23 cellular contexts compared by ENCODE assay signal in genomic region chr6:38750968-38751615, GRCh38. TPM values are rescaled to one million over a fixed set of nuclear protein-coding genes. Genes with fewer than 3 reads are reported as not detected.
DNase-seq lines count a peak whose midpoint lies in the region; ATAC-seq and TF ChIP-seq lines count a peak whose summit lies in the region.
"Had no signal": no experiment of that assay in that cellular context is flagged by ENCODE, and none has a peak within 500 bp of the region (broad histone marks: within the 10 kb centered on the region; RNA-seq: fewer than 3 reads in every experiment).

No MANE protein-coding gene starts in this region.

- H3K9ac ChIP-seq in mammary epithelial cell (ENCODE audit: insufficient read depth, low read length) = no peak overlapping the region

- peaks cover 10% of the 10 kb centered on the region for H3K4me1 ChIP-seq in mammary epithelial cell (ENCODE audit: insufficient read depth, low read length)
- H3K4me1 ChIP-seq in naive thymus-derived CD4-positive, alpha-beta T cell (ENCODE audit: control insufficient read depth in 2 of 2, insufficient read depth in 2 of 2, low read length in 2 of 2) = no peaks in the 10 kb centered on the region
- H3K4me1 ChIP-seq: sigmoid colon, SJSA1, upper lobe of right lung had no signal

- peak; percentile 83 for ATAC-seq in activated T-helper 17 cell treated with anti-CD3 and anti-CD28 coated beads, Interleukin-2, amount 50 U/mL, for 72 hours (replicated peaks)
- ATAC-seq in stimulated activated effector memory CD8-positive, alpha-beta T cell treated with anti-CD3 and anti-CD28 coated beads, Interleukin-12 subunit alpha, Interleukin-12 subunit beta, amount 100 ng/mL, for 72 hours = peak; percentile 80
- no peak for ATAC-seq in naive thymus-derived CD4-positive, alpha-beta T cell
- no peak for ATAC-seq in stimulated activated naive B cell treated with anti-CD40 and anti-IgM and Interleukin-4, amounts not matched to agents 10 μg/mL and 1 μg/mL and 100 μg/mL, for 72 hours (replicated peaks)
- ATAC-seq: body of pancreas, upper lobe of right lung had no signal

- H3K4me3 Mint-ChIP-seq in MCF 10A (ENCODE audit: unreplicated experiment) = no peak overlapping the region
- no peak overlapping the region for H3K4me3 Mint-ChIP-seq in activated T-helper 17 cell treated with anti-CD3 and anti-CD28 coated beads, Interleukin-2, amount 50 U/mL, for 72 hours
- H3K4me3 Mint-ChIP-seq in stimulated activated effector memory CD8-positive, alpha-beta T cell treated with anti-CD3 and anti-CD28 coated beads, Interleukin-12 subunit alpha, Interleukin-12 subunit beta, amount 100 ng/mL, for 72 hours = no peak overlapping the region
- no peak overlapping the region for H3K4me3 Mint-ChIP-seq in naive thymus-derived CD4-positive, alpha-beta T cell
- H3K4me3 Mint-ChIP-seq in stimulated activated naive B cell treated with anti-CD40 and anti-IgM and Interleukin-4, amounts not matched to agents 10 μg/mL and 1 μg/mL and 100 μg/mL, for 72 hours = no peak overlapping the region
- H3K4me3 Mint-ChIP-seq: CD14-positive monocyte, memory B cell had no signal

- WGBS in mammary epithelial cell (ENCODE audit: low coverage, missing lambda C conversion rate) = 0% methylated on average over 1 of the region's 1 CpG

- DNase-seq in mammary epithelial cell = peak; percentile 92
- no peak for DNase-seq in MCF 10A (ENCODE audit: unreplicated experiment)
- DNase-seq in stimulated activated CD4-positive, alpha-beta T cell treated with anti-CD3 and anti-CD28 coated beads, Interleukin-12 subunit alpha, Interleukin-12 subunit beta, amount 100 ng/mL, for 48 hours (ENCODE audit: low read depth in 2 of 3, low spot score in 1 of 3) = peak; percentile 15 to 34 (median 32)
- no peak for DNase-seq in stimulated activated effector memory CD8-positive, alpha-beta T cell treated with anti-CD3 and anti-CD28 coated beads, Interleukin-12 subunit alpha, Interleukin-12 subunit beta, amount 100 ng/mL, for 72 hours (ENCODE audit: low spot score in 2 of 2)
- DNase-seq in amygdala (lab: John Stamatoyannopoulos, UW) = no peak
- no peak for DNase-seq in naive thymus-derived CD4-positive, alpha-beta T cell
- DNase-seq in stimulated activated naive B cell treated with anti-CD40 and anti-IgM and Interleukin-4, amounts not matched to agents 10 μg/mL and 1 μg/mL and 100 μg/mL, for 72 hours = no peak
- DNase-seq: body of pancreas, cerebellar nuclear complex, dorsolateral prefrontal cortex, Kasumi-1, NCI-H1048, NCI-H1694 treated with DMSO at 0.1 percent for 48 hours, NCI-H526 treated with DMSO at 0.1 percent for 48 hours, sigmoid colon, substantia nigra, upper lobe of right lung had no signal

- intact Hi-C loops in mammary epithelial cell (cut with micrococcal nuclease) (no loop called here), MCF 10A (cut with micrococcal nuclease) (no loop called here)
- intact Hi-C loops in naive thymus-derived CD4-positive, alpha-beta T cell (cut with micrococcal nuclease) = no loop called here

- no peaks in the 10 kb centered on the region for H3K27me3 ChIP-seq in mammary epithelial cell (ENCODE audit: insufficient read depth, low read length)
- H3K27me3 ChIP-seq in naive thymus-derived CD4-positive, alpha-beta T cell (ENCODE audit: control insufficient read depth in 2 of 2, insufficient read depth in 2 of 2, low read length in 2 of 2) = peaks cover 0 to 3% of the 10 kb centered on the region in 2 donors
- H3K27me3 ChIP-seq: body of pancreas, dorsolateral prefrontal cortex, sigmoid colon, SJSA1, upper lobe of right lung had no signal

- peak overlapping the region; percentile 37 for H3K27ac ChIP-seq in mammary epithelial cell (ENCODE audit: insufficient read depth, low read depth, low read length)
- no peak overlapping the region for H3K27ac ChIP-seq in naive thymus-derived CD4-positive, alpha-beta T cell (ENCODE audit: low read depth, low read length)
- H3K27ac ChIP-seq: body of pancreas, dorsolateral prefrontal cortex, sigmoid colon, SJSA1, upper lobe of right lung had no signal

- H3K4me2 ChIP-seq in mammary epithelial cell (ENCODE audit: insufficient read depth, low read depth, low read length) = no peak overlapping the region

- H3K4me1 Mint-ChIP-seq in MCF 10A (ENCODE audit: insufficient read depth, unreplicated experiment) = peaks cover 12% of the 10 kb centered on the region
- no peaks in the 10 kb centered on the region for H3K4me1 Mint-ChIP-seq in activated T-helper 17 cell treated with anti-CD3 and anti-CD28 coated beads, Interleukin-2, amount 50 U/mL, for 72 hours
- H3K4me1 Mint-ChIP-seq in stimulated activated effector memory CD8-positive, alpha-beta T cell treated with anti-CD3 and anti-CD28 coated beads, Interleukin-12 subunit alpha, Interleukin-12 subunit beta, amount 100 ng/mL, for 72 hours = peaks cover 5% of the 10 kb centered on the region
- H3K4me1 Mint-ChIP-seq in naive thymus-derived CD4-positive, alpha-beta T cell = no peaks in the 10 kb centered on the region
- no peaks in the 10 kb centered on the region for H3K4me1 Mint-ChIP-seq in stimulated activated naive B cell treated with anti-CD40 and anti-IgM and Interleukin-4, amounts not matched to agents 10 μg/mL and 1 μg/mL and 100 μg/mL, for 72 hours
- H3K4me1 Mint-ChIP-seq: CD14-positive monocyte, memory B cell had no signal

- no peak overlapping the region for H3K27ac Mint-ChIP-seq in MCF 10A (ENCODE audit: low read depth, unreplicated experiment)
- H3K27ac Mint-ChIP-seq in activated T-helper 17 cell treated with anti-CD3 and anti-CD28 coated beads, Interleukin-2, amount 50 U/mL, for 72 hours = no peak overlapping the region
- H3K27ac Mint-ChIP-seq in stimulated activated effector memory CD8-positive, alpha-beta T cell treated with anti-CD3 and anti-CD28 coated beads, Interleukin-12 subunit alpha, Interleukin-12 subunit beta, amount 100 ng/mL, for 72 hours = no peak overlapping the region
- H3K27ac Mint-ChIP-seq in naive thymus-derived CD4-positive, alpha-beta T cell = no peak overlapping the region
- no peak overlapping the region for H3K27ac Mint-ChIP-seq in stimulated activated naive B cell treated with anti-CD40 and anti-IgM and Interleukin-4, amounts not matched to agents 10 μg/mL and 1 μg/mL and 100 μg/mL, for 72 hours
- H3K27ac Mint-ChIP-seq: CD14-positive monocyte, memory B cell, progenitor cell of endocrine pancreas had no signal

- no peak overlapping the region for H3K4me3 ChIP-seq in mammary epithelial cell (replicated peaks in 1 of 3; ENCODE audit: insufficient read depth in 1 of 3, low read depth in 2 of 3, low read length in 3 of 3)
- no peak overlapping the region for H3K4me3 ChIP-seq in naive thymus-derived CD4-positive, alpha-beta T cell (ENCODE audit: low read length)
- H3K4me3 ChIP-seq: body of pancreas, dorsolateral prefrontal cortex, sigmoid colon, SJSA1, upper lobe of right lung had no signal

- no peaks in the 10 kb centered on the region for H3K9me3 ChIP-seq in mammary epithelial cell (replicated peaks; ENCODE audit: insufficient read depth, low read length)
- no peaks in the 10 kb centered on the region for H3K9me3 ChIP-seq in naive thymus-derived CD4-positive, alpha-beta T cell (ENCODE audit: control insufficient read depth in 2 of 3, low read length in 3 of 3)
- H3K9me3 ChIP-seq: body of pancreas, sigmoid colon, SJSA1, upper lobe of right lung had no signal

- no peaks in the 10 kb centered on the region for H4K20me1 ChIP-seq in mammary epithelial cell (ENCODE audit: insufficient read depth, low read length)

- H3K36me3 Mint-ChIP-seq in MCF 10A (ENCODE audit: insufficient read depth, unreplicated experiment) = no peaks in the 10 kb centered on the region
- no peaks in the 10 kb centered on the region for H3K36me3 Mint-ChIP-seq in activated T-helper 17 cell treated with anti-CD3 and anti-CD28 coated beads, Interleukin-2, amount 50 U/mL, for 72 hours (ENCODE audit: low read depth)
- no peaks in the 10 kb centered on the region for H3K36me3 Mint-ChIP-seq in stimulated activated effector memory CD8-positive, alpha-beta T cell treated with anti-CD3 and anti-CD28 coated beads, Interleukin-12 subunit alpha, Interleukin-12 subunit beta, amount 100 ng/mL, for 72 hours
- no peaks in the 10 kb centered on the region for H3K36me3 Mint-ChIP-seq in naive thymus-derived CD4-positive, alpha-beta T cell
- no peaks in the 10 kb centered on the region for H3K36me3 Mint-ChIP-seq in stimulated activated naive B cell treated with anti-CD40 and anti-IgM and Interleukin-4, amounts not matched to agents 10 μg/mL and 1 μg/mL and 100 μg/mL, for 72 hours
- H3K36me3 Mint-ChIP-seq: CD14-positive monocyte, memory B cell had no signal

- H2AFZ ChIP-seq in mammary epithelial cell (ENCODE audit: low read depth, low read length) = no peak overlapping the region

- TF ChIP-seq CTCF in mammary epithelial cell (conservative IDR thresholded peaks at IDR 0.05 in 1 of 2, IDR thresholded peaks at IDR 0.05 in 1 of 2; ENCODE audit: extremely low read depth in 1 of 2, insufficient read depth in 1 of 2, low read depth in 1 of 2, low read length in 2 of 2) = no peak
- TF ChIP-seq CTCF in MCF 10A (IDR thresholded peaks at IDR 0.05; ENCODE audit: unreplicated experiment) = no peak

- dilution Hi-C loops in mammary epithelial cell (cut with HindIII; ENCODE audit: low sequenced_read_pairs) = no loop called here

- no peaks in the 10 kb centered on the region for H3K79me2 ChIP-seq in mammary epithelial cell (ENCODE audit: insufficient read depth, low read length)

- no peaks in the 10 kb centered on the region for H3K27me3 Mint-ChIP-seq in MCF 10A (ENCODE audit: insufficient read depth, unreplicated experiment)
- peaks cover 6% of the 10 kb centered on the region for H3K27me3 Mint-ChIP-seq in activated T-helper 17 cell treated with anti-CD3 and anti-CD28 coated beads, Interleukin-2, amount 50 U/mL, for 72 hours
- peaks cover 6 to 23% (median 11%) of the 10 kb centered on the region in 5 donors for H3K27me3 Mint-ChIP-seq in naive thymus-derived CD4-positive, alpha-beta T cell
- peaks cover 5 to 22% of the 10 kb centered on the region in 2 donors for H3K27me3 Mint-ChIP-seq in stimulated activated naive B cell treated with anti-CD40 and anti-IgM and Interleukin-4, amounts not matched to agents 10 μg/mL and 1 μg/mL and 100 μg/mL, for 72 hours
- H3K27me3 Mint-ChIP-seq: progenitor cell of endocrine pancreas had no signal

- BruUV-seq in mammary epithelial cell (replicated peaks; lab: Mats Ljungman, UMichigan) = no TSS peak
- no TSS peak for BruUV-seq in MCF 10A (replicated peaks; lab: Mats Ljungman, UMichigan)

- H3K36me3 ChIP-seq in mammary epithelial cell (ENCODE audit: insufficient read depth, low read length) = no peaks in the 10 kb centered on the region
- H3K36me3 ChIP-seq in naive thymus-derived CD4-positive, alpha-beta T cell (ENCODE audit: control insufficient read depth in 2 of 3, insufficient read depth in 3 of 3, low read length in 3 of 3) = no peaks in the 10 kb centered on the region
- H3K36me3 ChIP-seq: sigmoid colon, SJSA1, upper lobe of right lung had no signal

- CTCF ChIA-PET in mammary epithelial cell (lab: Charles Lee; ENCODE audit: low non-redundant PET) = no interaction called here
- CTCF ChIA-PET in MCF 10A (lab: Yijun Ruan, JAX) = interaction anchor here (0.5 to 0.8 kb wide), 4 partner anchors 10 to 382 kb away, joined by 3 to 5 read pairs (median 3); no protein-coding TSS in a partner anchor
- CTCF ChIA-PET in naive thymus-derived CD4-positive, alpha-beta T cell (lab: Charles Lee) = no interaction called here

- POLR2A ChIA-PET in MCF 10A (lab: Yijun Ruan, JAX) = no interaction called here
- POLR2A ChIA-PET in naive thymus-derived CD4-positive, alpha-beta T cell (lab: Charles Lee) = no interaction called here

- in situ Hi-C loops in mammary epithelial cell (cut with MboI; ENCODE audit: low sequenced_read_pairs in 2 of 2) = no loop called here

- H3K9me3 Mint-ChIP-seq in MCF 10A (ENCODE audit: unreplicated experiment) = no peaks in the 10 kb centered on the region
- no peaks in the 10 kb centered on the region for H3K9me3 Mint-ChIP-seq in activated T-helper 17 cell treated with anti-CD3 and anti-CD28 coated beads, Interleukin-2, amount 50 U/mL, for 72 hours
- no peaks in the 10 kb centered on the region for H3K9me3 Mint-ChIP-seq in stimulated activated effector memory CD8-positive, alpha-beta T cell treated with anti-CD3 and anti-CD28 coated beads, Interleukin-12 subunit alpha, Interleukin-12 subunit beta, amount 100 ng/mL, for 72 hours
- no peaks in the 10 kb centered on the region for H3K9me3 Mint-ChIP-seq in naive thymus-derived CD4-positive, alpha-beta T cell
- H3K9me3 Mint-ChIP-seq in stimulated activated naive B cell treated with anti-CD40 and anti-IgM and Interleukin-4, amounts not matched to agents 10 μg/mL and 1 μg/mL and 100 μg/mL, for 72 hours = no peaks in the 10 kb centered on the region
- H3K9me3 Mint-ChIP-seq: memory B cell had no signal

RNA-seq across cellular contexts. Expression of gene DNAH8, which starts 36.0 kb away (rescaled TPM):
- total RNA-seq in mammary epithelial cell (under 1 TPM in 1 of 2 donors, not detected in 1; 0.02 TPM), MCF 10A (2022) (not detected in 2 replicates)
- polyA plus RNA-seq in mammary epithelial cell = not detected
- polyA minus RNA-seq in mammary epithelial cell = not detected
- under 1 TPM; 0.03 to 0.09 TPM for total RNA-seq in activated T-helper 17 cell treated with anti-CD3 and anti-CD28 coated beads, Interleukin-2, amount 50 U/mL, for 72 hours
- total RNA-seq in naive thymus-derived CD4-positive, alpha-beta T cell = under 1 TPM; 0.02 to 0.15 (median 0.05) TPM
- polyA plus RNA-seq in naive thymus-derived CD4-positive, alpha-beta T cell = not detected
- total RNA-seq: body of pancreas, kidney epithelial cell, sigmoid colon, SJSA1 had no signal
- polyA plus RNA-seq: CD14-positive monocyte had no signal

RNA-seq across cellular contexts. Expression of gene GLO1, which starts 48.1 kb away (rescaled TPM):
- total RNA-seq in mammary epithelial cell (100 to 1,000 TPM; 134 to 150 TPM), MCF 10A (2022) (66.7 and 72.2 TPM in 2 replicates)
- 116 TPM for polyA plus RNA-seq in mammary epithelial cell
- 48.7 TPM for polyA minus RNA-seq in mammary epithelial cell
- total RNA-seq in activated T-helper 17 cell treated with anti-CD3 and anti-CD28 coated beads, Interleukin-2, amount 50 U/mL, for 72 hours = 100 to 1,000 TPM in 1 of 2 donors, 10 to 100 TPM in 1; 94.5 to 190 TPM
- 100 to 1,000 TPM in 1 of 5 experiments, 10 to 100 TPM in 4; 16.0 to 103 (median 22.3) TPM for total RNA-seq in naive thymus-derived CD4-positive, alpha-beta T cell
- polyA plus RNA-seq in naive thymus-derived CD4-positive, alpha-beta T cell = 10 to 100 TPM; 68.2 to 97.3 TPM

Comparison
In these comparisons a context has a peak if more than half of its experiments do, and no peak if none do; other contexts are left out.
1. DNase-seq: peak in mammary epithelial cell (single experiment) and stimulated activated CD4-positive, alpha-beta T cell treated with anti-CD3 and anti-CD28 coated beads, Interleukin-12 subunit alpha, Interleukin-12 subunit beta, amount 100 ng/mL, for 48 hours (3 of 3); none in MCF 10A (single experiment), stimulated activated effector memory CD8-positive, alpha-beta T cell treated with anti-CD3 and anti-CD28 coated beads, Interleukin-12 subunit alpha, Interleukin-12 subunit beta, amount 100 ng/mL, for 72 hours (0 of 2), amygdala (0 of 56), naive thymus-derived CD4-positive, alpha-beta T cell (0 of 9) and stimulated activated naive B cell treated with anti-CD40 and anti-IgM and Interleukin-4, amounts not matched to agents 10 μg/mL and 1 μg/mL and 100 μg/mL, for 72 hours (single experiment).
2. ATAC-seq: peak in activated T-helper 17 cell treated with anti-CD3 and anti-CD28 coated beads, Interleukin-2, amount 50 U/mL, for 72 hours (single experiment) and stimulated activated effector memory CD8-positive, alpha-beta T cell treated with anti-CD3 and anti-CD28 coated beads, Interleukin-12 subunit alpha, Interleukin-12 subunit beta, amount 100 ng/mL, for 72 hours (single experiment); none in naive thymus-derived CD4-positive, alpha-beta T cell (single experiment) and stimulated activated naive B cell treated with anti-CD40 and anti-IgM and Interleukin-4, amounts not matched to agents 10 μg/mL and 1 μg/mL and 100 μg/mL, for 72 hours (0 of 2).